In genomic region chr1:155989242-155989991, GRCh38 we compare ENCODE assay signal across 1 cellular context.
TF ChIP-seq lines count a peak whose summit lies in the region.

No MANE protein-coding gene starts in this region.

TF ChIP-seq in HEK293, 187 proteins besides CTCF, POLR2A, EP300 and RAD21 (continued from another document):
- TF ChIP-seq PATZ1 (tag by site-specific recombination; IDR thresholded peaks at IDR 0.05) (0 out of 2 replicates have a peak, but pooled peaks have one; percentile 29), PBX3 (CRISPR knock-in tag; IDR thresholded peaks at IDR 0.05) (0 out of 2 replicates have a peak, but pooled peaks have one; percentile 41), ZNF449 (tag by site-specific recombination; IDR thresholded peaks at IDR 0.05) (peak; percentile 83), ZNF548 (tag by site-specific recombination; IDR thresholded peaks at IDR 0.05) (no peak), ZNF274 (IDR thresholded peaks at IDR 0.05; ENCODE audit: low read length) (no peak), ZNF274 (tag by site-specific recombination; IDR thresholded peaks at IDR 0.05; ENCODE audit: borderline replicate concordance) (no peak), BCL11B (tag by site-specific recombination; IDR thresholded peaks at IDR 0.05; ENCODE audit: low read depth) (no peak), ZNF174 (tag by site-specific recombination; IDR thresholded peaks at IDR 0.05) (no peak), ZBTB48 (tag by site-specific recombination; IDR thresholded peaks at IDR 0.05) (no peak), PRDM2 (tag by site-specific recombination; IDR thresholded peaks at IDR 0.05; ENCODE audit: borderline replicate concordance) (no peak), SP3 (tag by site-specific recombination; IDR thresholded peaks at IDR 0.05) (no peak), YY1 (tag by site-specific recombination; IDR thresholded peaks at IDR 0.05) (no peak), ZBTB10 (tag by site-specific recombination; IDR thresholded peaks at IDR 0.05) (no peak), ZNF362 (tag by site-specific recombination; IDR thresholded peaks at IDR 0.05) (no peak), PRDM1 (tag by site-specific recombination; IDR thresholded peaks at IDR 0.05) (no peak), AEBP2 (tag by site-specific recombination; IDR thresholded peaks at IDR 0.05; ENCODE audit: borderline replicate concordance) (no peak), ZNF324 (tag by site-specific recombination; IDR thresholded peaks at IDR 0.05) (no peak), ZNF501 (tag by site-specific recombination; IDR thresholded peaks at IDR 0.05) (peak; percentile 69; the same call in 1 of the 2 replicates), ZNF654 (tag by site-specific recombination; IDR thresholded peaks at IDR 0.05; ENCODE audit: low read depth) (peak; percentile 94), ZNF670 (tag by site-specific recombination; IDR thresholded peaks at IDR 0.05; ENCODE audit: low read depth) (no peak), GFI1B (tag by site-specific recombination; IDR thresholded peaks at IDR 0.05) (no peak), ZNF26 (tag by site-specific recombination; IDR thresholded peaks at IDR 0.05) (no peak), HIC1 (tag by site-specific recombination; IDR thresholded peaks at IDR 0.05) (no peak; the same call in 1 of the 2 replicates), ZNF335 (tag by site-specific recombination; conservative IDR thresholded peaks at IDR 0.05) (peak; percentile 55), ZNF701 (tag by site-specific recombination; IDR thresholded peaks at IDR 0.05) (no peak), ZNF2 (tag by site-specific recombination; IDR thresholded peaks at IDR 0.05) (peak; percentile 66; the same call in 1 of the 2 replicates), KLF17 (tag by site-specific recombination; IDR thresholded peaks at IDR 0.05) (no peak), ZNF544 (tag by site-specific recombination; IDR thresholded peaks at IDR 0.05) (no peak), ZNF169 (tag by site-specific recombination; IDR thresholded peaks at IDR 0.05) (no peak)
